Comparison of ENCODE assay signal across 19 cellular contexts in the genomic region with DNA sequence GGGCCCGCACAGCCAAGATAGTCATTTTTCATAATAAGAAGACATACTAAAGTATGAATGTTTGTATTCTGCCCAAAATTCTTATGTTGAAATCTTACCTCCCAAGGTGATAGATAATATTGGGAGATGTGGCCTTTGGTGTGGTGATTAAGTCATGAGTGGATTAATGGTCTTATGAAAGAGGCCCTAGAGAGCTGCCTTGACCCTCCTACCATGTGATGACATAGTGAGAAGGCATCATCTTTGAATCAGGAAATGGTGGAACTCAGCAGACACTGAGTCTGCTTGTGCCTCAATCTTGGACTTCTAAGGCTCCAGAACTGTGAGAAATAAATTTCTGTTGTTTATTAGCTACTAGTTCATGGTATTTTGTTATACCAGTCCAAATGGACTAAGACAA.
"Had no signal": no experiment of that assay in that cellular context is flagged by ENCODE, and none has a peak within 500 bp of the region (broad histone marks: within the 10 kb centered on the region; RNA-seq: fewer than 3 reads in every experiment).

No MANE protein-coding gene starts in this region.

- H3K27ac Mint-ChIP-seq: activated naive CD8-positive, alpha-beta T cell; natural killer cell; progenitor cell of endocrine pancreas; stimulated activated naive B cell treated with anti-CD40 and anti-IgM and Interleukin-4, amounts not matched to agents 10 μg/mL and 1 μg/mL and 100 μg/mL, for 72 hours; T-helper 2 cell treated with Interferon-gamma antibody and Interleukin-4, amounts not matched to agents 5 μg/mL and 100 μg/mL, for 36 hours; type B pancreatic cell had no signal

- H3K4me1 Mint-ChIP-seq: natural killer cell had no signal

- FAIRE-seq: islet of Langerhans had no signal

- H3K9me3 Mint-ChIP-seq: T-helper 2 cell treated with Interferon-gamma antibody and Interleukin-4, amounts not matched to agents 5 μg/mL and 100 μg/mL, for 36 hours; type B pancreatic cell had no signal

- H3K27me3 ChIP-seq: heart left ventricle, spleen, suprapubic skin had no signal

- H3K36me3 Mint-ChIP-seq: type B pancreatic cell had no signal

- H3K4me1 ChIP-seq: heart left ventricle, suprapubic skin had no signal

- H3K4me3 ChIP-seq: heart left ventricle, spleen, suprapubic skin had no signal

- H3K36me3 ChIP-seq: heart left ventricle, spleen, suprapubic skin had no signal

- H3K27ac ChIP-seq: heart left ventricle, spleen, suprapubic skin had no signal

- DNase-seq: activated CD4-positive, alpha-beta T cell treated with anti-CD3 and anti-CD28 coated beads, Interleukin-2, amount 50 U/mL, for 4 hours; activated CD4-positive, CD25-positive, alpha-beta regulatory T cell treated with anti-CD3 and anti-CD28 coated beads, Interleukin-2, amount 50 U/mL, for 72 hours; activated T-cell treated with anti-CD3 and anti-CD28 coated beads, Interleukin-2, amount 50 U/mL, for 1 hour; central memory CD4-positive, alpha-beta T cell; effector memory CD4-positive, alpha-beta T cell; erythroblast; foreskin melanocyte; heart left ventricle; natural killer cell; right cardiac atrium; spleen; stimulated activated CD4-positive, alpha-beta T cell treated with anti-CD3 and anti-CD28 coated beads, Interleukin-1b, Interleukin-23, amount 100 ng/mL, for 48 hours; stimulated activated naive B cell treated with anti-CD40 and anti-IgM and Interleukin-4, amounts not matched to agents 10 μg/mL and 1 μg/mL and 100 μg/mL, for 72 hours had no signal

- H3K27me3 Mint-ChIP-seq: activated naive CD8-positive, alpha-beta T cell; progenitor cell of endocrine pancreas; stimulated activated naive B cell treated with anti-CD40 and anti-IgM and Interleukin-4, amounts not matched to agents 10 μg/mL and 1 μg/mL and 100 μg/mL, for 72 hours; type B pancreatic cell had no signal

- H3K4me3 Mint-ChIP-seq: activated naive CD8-positive, alpha-beta T cell; natural killer cell; stimulated activated naive B cell treated with anti-CD40 and anti-IgM and Interleukin-4, amounts not matched to agents 10 μg/mL and 1 μg/mL and 100 μg/mL, for 72 hours; T-helper 2 cell treated with Interferon-gamma antibody and Interleukin-4, amounts not matched to agents 5 μg/mL and 100 μg/mL, for 36 hours; type B pancreatic cell had no signal
